In genomic region chr2:125227843-125228392, GRCh38 we compare ENCODE assay signal across 1 cellular context.
TF ChIP-seq lines count a peak whose summit lies in the region.

No MANE protein-coding gene starts in this region.

TF ChIP-seq in GM23338, 12 proteins besides CTCF, POLR2A, EP300 and RAD21 (continued from another document):
- TF ChIP-seq ZNF462 (CRISPR knock-in tag; IDR thresholded peaks at IDR 0.05) (no peak), REST (IDR thresholded peaks at IDR 0.05; ENCODE audit: unreplicated experiment) (no peak), ZNF114 (CRISPR knock-in tag; IDR thresholded peaks at IDR 0.05) (no peak), NANOG (IDR thresholded peaks at IDR 0.05; ENCODE audit: borderline replicate concordance) (no peak), JUNB (IDR thresholded peaks at IDR 0.05; ENCODE audit: unreplicated experiment) (no peak), EZH2phosphoT487 (IDR thresholded peaks at IDR 0.05; ENCODE audit: unreplicated experiment) (no peak), STAT1 (IDR thresholded peaks at IDR 0.05; ENCODE audit: unreplicated experiment) (no peak), POLR2AphosphoS5 (IDR thresholded peaks at IDR 0.05; ENCODE audit: low read depth) (no peak)
